In genomic region chr2:28449489-28450395, GRCh38 we compare ENCODE assay signal across 1 cellular context.
A peak's percentile ranks its signal among the peaks of the same experiment; 100 is the strongest.
TF ChIP-seq lines count a peak whose summit lies in the region.

No MANE protein-coding gene starts in this region.

TF ChIP-seq in HCT116, 20 proteins besides CTCF, POLR2A, EP300 and RAD21 (continued from another document):
- TF ChIP-seq POLR2AphosphoS5 (IDR thresholded peaks at IDR 0.05; ENCODE audit: low read depth, low read length): no peak
- no peak for TF ChIP-seq ZFX (IDR thresholded peaks at IDR 0.05)
- TF ChIP-seq SIN3A (IDR thresholded peaks at IDR 0.05; ENCODE audit: low read depth): no peak
- no peak for TF ChIP-seq ZBTB33 (IDR thresholded peaks at IDR 0.05; ENCODE audit: extremely low read depth, insufficient replicate concordance, low read length)
- TF ChIP-seq TCF7L2 (IDR thresholded peaks at IDR 0.05; ENCODE audit: borderline replicate concordance, extremely low read depth, insufficient read depth, insufficient read length): no peak
- no peak for TF ChIP-seq CEBPB (IDR thresholded peaks at IDR 0.05; ENCODE audit: low read depth)
- no peak for TF ChIP-seq ATF3 (IDR thresholded peaks at IDR 0.05)
- TF ChIP-seq YY1 (IDR thresholded peaks at IDR 0.05; ENCODE audit: extremely low read depth, insufficient replicate concordance, low read depth, low read length): no peak
- no peak for TF ChIP-seq EZH2phosphoT487 (IDR thresholded peaks at IDR 0.05; ENCODE audit: borderline replicate concordance)
- no peak for TF ChIP-seq ZNF274 (IDR thresholded peaks at IDR 0.05; ENCODE audit: low read depth, low read length)
- peak; percentile 40; the same call in 1 of the 2 replicates for TF ChIP-seq FOSL1 (IDR thresholded peaks at IDR 0.05; ENCODE audit: low read depth)
- TF ChIP-seq SRF (IDR thresholded peaks at IDR 0.05; ENCODE audit: low read depth): peak; percentile 70; the same call in 1 of the 2 replicates
- TF ChIP-seq ELF1 (IDR thresholded peaks at IDR 0.05; ENCODE audit: borderline replicate concordance, low read depth): no peak
- TF ChIP-seq SP1 (IDR thresholded peaks at IDR 0.05; ENCODE audit: low read depth): no peak
- TF ChIP-seq, protein P1, sequence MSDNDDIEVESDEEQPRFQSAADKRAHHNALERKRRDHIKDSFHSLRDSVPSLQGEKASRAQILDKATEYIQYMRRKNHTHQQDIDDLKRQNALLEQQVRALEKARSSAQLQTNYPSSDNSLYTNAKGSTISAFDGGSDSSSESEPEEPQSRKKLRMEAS (IDR thresholded peaks at IDR 0.05): no peak
